17 cellular contexts compared by ENCODE assay signal in the genomic region with DNA sequence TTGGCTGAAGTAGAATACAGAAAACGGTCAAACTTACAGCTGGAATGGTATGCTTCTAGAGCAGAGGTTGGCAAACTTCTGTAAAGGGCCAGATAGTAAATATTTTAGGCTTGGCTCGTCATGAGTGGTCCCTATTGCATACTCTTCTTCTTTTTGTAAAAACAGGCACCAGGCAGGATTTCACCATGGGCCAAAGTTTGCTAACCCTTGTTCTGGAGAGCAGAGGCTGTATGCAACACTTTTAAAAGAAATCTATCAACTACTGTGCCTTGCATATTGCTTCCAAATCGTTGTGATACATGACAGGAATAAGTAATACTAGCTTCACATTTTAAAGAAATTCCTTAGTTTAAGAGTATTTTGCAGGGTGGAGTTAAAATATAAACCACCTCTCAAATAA. TPM values are rescaled to one million over a fixed set of nuclear protein-coding genes. Genes with fewer than 3 reads are reported as not detected.
DNase-seq lines count a peak whose midpoint lies in the region; ATAC-seq and TF ChIP-seq lines count a peak whose summit lies in the region.
"Had no signal": no experiment of that assay in that cellular context is flagged by ENCODE, and none has a peak within 500 bp of the region (broad histone marks: within the 10 kb centered on the region; RNA-seq: fewer than 3 reads in every experiment).

No MANE protein-coding gene starts in this region.

- no peak for DNase-seq in activated T-cell treated with anti-CD3 and anti-CD28 coated beads, Interleukin-2, amount 50 U/mL, for 72 hours
- DNase-seq in activated T-cell treated with anti-CD3 and anti-CD28 coated beads, Interleukin-2, amount 50 U/mL, for 1 hour = no peak
- DNase-seq in natural killer cell (no peak), AG08395 (ENCODE audit: low spot score) (no peak)
- no peak for DNase-seq in natural killer cell treated with Interleukin-12 subunit alpha and Interleukin-12 subunit beta and Interleukin-15 and Interleukin-18, amount 100 ng/mL, for 72 hours (ENCODE audit: low spot score)
- no peak for DNase-seq in activated naive CD4-positive, alpha-beta T cell treated with Interleukin-2 at 50 U/mL for 16 hours
- DNase-seq: CD4-positive, alpha-beta memory T cell; DMS153; DMS79; GDM1; GM23248 had no signal

- peaks cover 12 to 36% of the 10 kb centered on the region in 2 donors for H3K36me3 Mint-ChIP-seq in activated T-cell treated with anti-CD3 and anti-CD28 coated beads, Interleukin-2, amount 50 U/mL, for 72 hours (ENCODE audit: insufficient read depth in 2 of 2)
- peaks cover 7% of the 10 kb centered on the region for H3K36me3 Mint-ChIP-seq in natural killer cell
- H3K36me3 Mint-ChIP-seq in natural killer cell treated with Interleukin-12 subunit alpha and Interleukin-12 subunit beta and Interleukin-15 and Interleukin-18, amount 100 ng/mL, for 72 hours = peaks cover 38% of the 10 kb centered on the region

- H3K4me3 Mint-ChIP-seq in activated T-cell treated with anti-CD3 and anti-CD28 coated beads, Interleukin-2, amount 50 U/mL, for 72 hours = no peak overlapping the region
- H3K4me3 Mint-ChIP-seq in natural killer cell = no peak overlapping the region
- H3K4me3 Mint-ChIP-seq in natural killer cell treated with Interleukin-12 subunit alpha and Interleukin-12 subunit beta and Interleukin-15 and Interleukin-18, amount 100 ng/mL, for 72 hours = no peak overlapping the region
- H3K4me3 Mint-ChIP-seq: CD14-positive monocyte; CD4-positive, alpha-beta memory T cell had no signal

- H3K27ac Mint-ChIP-seq in activated T-cell treated with anti-CD3 and anti-CD28 coated beads, Interleukin-2, amount 50 U/mL, for 72 hours = peak overlapping the region; percentile 50
- peak overlapping the region; percentile 28 to 38 for H3K27ac Mint-ChIP-seq in natural killer cell
- no peak overlapping the region for H3K27ac Mint-ChIP-seq in natural killer cell treated with Interleukin-12 subunit alpha and Interleukin-12 subunit beta and Interleukin-15 and Interleukin-18, amount 100 ng/mL, for 72 hours

- peak overlapping the region; percentile 35 for H3K27ac ChIP-seq in neutrophil
- H3K27ac ChIP-seq: 22Rv1, A549, BLaER1, GM23248 had no signal

- no peaks in the 10 kb centered on the region for H3K4me1 ChIP-seq in neutrophil (ENCODE audit: control insufficient read depth in 1 of 2, insufficient read depth in 1 of 2, low read depth in 1 of 2, low read length in 1 of 2)
- H3K4me1 ChIP-seq: A549, BLaER1, HAP-1 had no signal

- no peaks in the 10 kb centered on the region for H3K9me3 ChIP-seq in neutrophil
- H3K9me3 ChIP-seq: HAP-1 had no signal

- H3K4me1 Mint-ChIP-seq in activated T-cell treated with anti-CD3 and anti-CD28 coated beads, Interleukin-2, amount 50 U/mL, for 72 hours (ENCODE audit: low read depth) = no peaks in the 10 kb centered on the region
- peaks cover 7 to 15% of the 10 kb centered on the region in 2 donors for H3K4me1 Mint-ChIP-seq in natural killer cell
- H3K4me1 Mint-ChIP-seq in natural killer cell treated with Interleukin-12 subunit alpha and Interleukin-12 subunit beta and Interleukin-15 and Interleukin-18, amount 100 ng/mL, for 72 hours (ENCODE audit: low read depth in 2 of 2) = peaks cover 6 to 10% of the 10 kb centered on the region in 2 donors
- H3K4me1 Mint-ChIP-seq: CD14-positive monocyte had no signal

- no peak overlapping the region for H3K4me3 ChIP-seq in neutrophil (ENCODE audit: low read depth in 1 of 2, low read length in 1 of 2)
- H3K4me3 ChIP-seq: A549, BLaER1, GM23248, HAP-1 had no signal

- TF ChIP-seq CTCF in natural killer cell (IDR thresholded peaks at IDR 0.05) (no peak), neutrophil (IDR thresholded peaks at IDR 0.05) (no peak)

- intact Hi-C loops in natural killer cell (cut with micrococcal nuclease) = no loop called here

- no peak for ATAC-seq in activated T-cell treated with anti-CD3 and anti-CD28 coated beads, Interleukin-2, amount 50 U/mL, for 72 hours (replicated peaks in 1 of 2)
- ATAC-seq in natural killer cell = no peak
- no peak for ATAC-seq in natural killer cell treated with Interleukin-12 subunit alpha and Interleukin-12 subunit beta and Interleukin-15 and Interleukin-18, amount 100 ng/mL, for 72 hours
- ATAC-seq: A549 had no signal

- H3K36me3 ChIP-seq in neutrophil = peaks cover 98% of the 10 kb centered on the region

- no peaks in the 10 kb centered on the region for H3K27me3 ChIP-seq in neutrophil
- H3K27me3 ChIP-seq: BLaER1 had no signal

- no peaks in the 10 kb centered on the region for H3K9me3 Mint-ChIP-seq in activated T-cell treated with anti-CD3 and anti-CD28 coated beads, Interleukin-2, amount 50 U/mL, for 72 hours
- no peaks in the 10 kb centered on the region for H3K9me3 Mint-ChIP-seq in natural killer cell
- H3K9me3 Mint-ChIP-seq in natural killer cell treated with Interleukin-12 subunit alpha and Interleukin-12 subunit beta and Interleukin-15 and Interleukin-18, amount 100 ng/mL, for 72 hours = no peaks in the 10 kb centered on the region

- H3K27me3 Mint-ChIP-seq in activated T-cell treated with anti-CD3 and anti-CD28 coated beads, Interleukin-2, amount 50 U/mL, for 72 hours (ENCODE audit: low read depth) = no peaks in the 10 kb centered on the region
- no peaks in the 10 kb centered on the region for H3K27me3 Mint-ChIP-seq in natural killer cell (ENCODE audit: low read depth in 2 of 2)
- no peaks in the 10 kb centered on the region for H3K27me3 Mint-ChIP-seq in natural killer cell treated with Interleukin-12 subunit alpha and Interleukin-12 subunit beta and Interleukin-15 and Interleukin-18, amount 100 ng/mL, for 72 hours
- H3K27me3 Mint-ChIP-seq: CD4-positive, alpha-beta memory T cell had no signal

RNA-seq across cellular contexts. Expression of a gene that starts 15.6 kb away (rescaled TPM):
- total RNA-seq in activated T-cell treated with anti-CD3 and anti-CD28 coated beads, Interleukin-2, amount 50 U/mL, for 72 hours = under 1 TPM; 0.44 to 0.86 TPM
- total RNA-seq in natural killer cell = under 1 TPM in 1 of 3 donors, not detected in 2; 0.15 TPM
- total RNA-seq in natural killer cell treated with Interleukin-12 subunit alpha and Interleukin-12 subunit beta and Interleukin-15 and Interleukin-18, amount 100 ng/mL, for 72 hours = under 1 TPM; 0.17 to 0.19 TPM
- total RNA-seq: GM23248 had no signal

RNA-seq across cellular contexts. Expression of a gene that starts 21.1 kb away (rescaled TPM):
- total RNA-seq in activated T-cell treated with anti-CD3 and anti-CD28 coated beads, Interleukin-2, amount 50 U/mL, for 72 hours = 10 to 100 TPM; 34.0 to 35.2 TPM
- total RNA-seq in natural killer cell = 10 to 100 TPM; 71.2 to 81.8 (median 78.0) TPM
- 10 to 100 TPM; 22.3 to 25.4 TPM for total RNA-seq in natural killer cell treated with Interleukin-12 subunit alpha and Interleukin-12 subunit beta and Interleukin-15 and Interleukin-18, amount 100 ng/mL, for 72 hours

Comparison
In these comparisons a context has a peak if more than half of its experiments do, and no peak if none do; other contexts are left out.
1. H3K27ac Mint-ChIP-seq: peak in activated T-cell treated with anti-CD3 and anti-CD28 coated beads, Interleukin-2, amount 50 U/mL, for 72 hours (single experiment) and natural killer cell (2 of 2); none in natural killer cell treated with Interleukin-12 subunit alpha and Interleukin-12 subunit beta and Interleukin-15 and Interleukin-18, amount 100 ng/mL, for 72 hours (0 of 2).